Comparison of ENCODE assay signal across 8 cellular contexts in the genomic region with DNA sequence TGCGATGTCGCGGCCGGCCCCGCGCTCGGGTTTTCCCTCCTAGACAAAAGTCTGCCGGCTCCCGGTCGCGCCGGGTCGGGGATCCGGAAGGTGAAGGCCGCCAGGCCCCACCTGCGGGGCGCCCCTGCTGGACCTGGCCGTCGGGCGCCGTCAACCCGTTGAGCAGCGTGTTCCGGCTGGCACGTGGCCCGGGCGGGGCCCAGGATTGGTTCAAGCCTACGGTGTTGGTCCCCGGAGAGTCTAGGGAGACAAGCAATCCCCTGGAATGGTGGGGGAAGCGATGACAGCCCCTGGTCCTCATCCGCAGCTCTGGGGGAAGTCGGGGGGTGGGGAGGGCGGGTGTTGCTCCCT.
DNase-seq lines count a peak whose midpoint lies in the region; ATAC-seq and TF ChIP-seq lines count a peak whose summit lies in the region.
"Not testable (repeated sequence)": the region's sequence is repeated elsewhere in the genome, so short reads cannot be mapped to it uniquely, and the experiment has no call there.

No MANE protein-coding gene starts in this region.

- H3K9me3 ChIP-seq in left lung, thoracic aorta: not testable (repeated sequence)

- H3K36me3 ChIP-seq in GM23338 (ENCODE audit: insufficient read depth); left lung; thoracic aorta: not testable (repeated sequence)

- H3K4me3 Mint-ChIP-seq in GM23338; activated T-cell treated with anti-CD3 and anti-CD28 coated beads, Interleukin-2, amount 50 U/mL, for 72 hours: not testable (repeated sequence)

- H3K4me2 ChIP-seq in GM23338: not testable (repeated sequence)

- H3K4me1 ChIP-seq in GM23338 (ENCODE audit: insufficient read depth); left lung; thoracic aorta (ENCODE audit: control insufficient read depth in 1 of 2, low read depth in 2 of 2): not testable (repeated sequence)

- H3K27ac ChIP-seq in GM23338 (ENCODE audit: low read depth); left lung; thoracic aorta: not testable (repeated sequence)

- ATAC-seq in GM18517 (IDR thresholded peaks at IDR 0.05; ENCODE audit: unreplicated experiment): peak; percentile 69
- ATAC-seq in GM19452 (IDR thresholded peaks at IDR 0.05; ENCODE audit: unreplicated experiment): peak; percentile 79
- ATAC-seq in GM23338: peak; percentile 90
- peak; percentile 51 for ATAC-seq in HG03039 (IDR thresholded peaks at IDR 0.05; ENCODE audit: unreplicated experiment)
- ATAC-seq in HG03469 (IDR thresholded peaks at IDR 0.05; ENCODE audit: unreplicated experiment): peak; percentile 31
- peak; percentile 87 for ATAC-seq in activated T-cell treated with anti-CD3 and anti-CD28 coated beads, Interleukin-2, amount 50 U/mL, for 72 hours (replicated peaks in 1 of 2)
- ATAC-seq in left lung: peak; percentile 72
- ATAC-seq in thoracic aorta (ENCODE audit: insufficient number of reproducible peaks, low FRiP score, low read depth): peak; percentile 60

- not testable (repeated sequence) for H3K79me2 ChIP-seq in GM23338 (replicated peaks; ENCODE audit: insufficient read depth)

- not testable (repeated sequence) for H3K9me2 ChIP-seq in GM23338 (ENCODE audit: insufficient read depth)

- TF ChIP-seq CTCF in GM23338 (conservative IDR thresholded peaks at IDR 0.05; ENCODE audit: low read depth in 2 of 2); left lung (IDR thresholded peaks at IDR 0.05); thoracic aorta (IDR thresholded peaks at IDR 0.05): not testable (repeated sequence)

- not testable (repeated sequence) for H3K9me3 Mint-ChIP-seq in GM23338; activated T-cell treated with anti-CD3 and anti-CD28 coated beads, Interleukin-2, amount 50 U/mL, for 72 hours

- not testable (repeated sequence) for DNase-seq in GM23338 (ENCODE audit: low spot score); activated T-cell treated with anti-CD3 and anti-CD28 coated beads, Interleukin-2, amount 50 U/mL, for 72 hours; left lung; thoracic aorta (ENCODE audit: low spot score)

- not testable (repeated sequence) for H4K20me1 ChIP-seq in GM23338 (replicated peaks; ENCODE audit: insufficient read depth)

- H3K36me3 Mint-ChIP-seq in GM23338 (ENCODE audit: low read depth); activated T-cell treated with anti-CD3 and anti-CD28 coated beads, Interleukin-2, amount 50 U/mL, for 72 hours (ENCODE audit: insufficient read depth in 2 of 2): not testable (repeated sequence)

- H3K27me3 Mint-ChIP-seq in GM23338 (ENCODE audit: insufficient read depth, low read depth, poor library complexity); activated T-cell treated with anti-CD3 and anti-CD28 coated beads, Interleukin-2, amount 50 U/mL, for 72 hours (ENCODE audit: low read depth): not testable (repeated sequence)

- H3K4me1 Mint-ChIP-seq in GM23338; activated T-cell treated with anti-CD3 and anti-CD28 coated beads, Interleukin-2, amount 50 U/mL, for 72 hours (ENCODE audit: low read depth): not testable (repeated sequence)

- not testable (repeated sequence) for H3K4me3 ChIP-seq in GM23338, left lung, thoracic aorta

- H3F3A ChIP-seq in GM23338 (replicated peaks; ENCODE audit: low read depth): not testable (repeated sequence)

- H2AFZ ChIP-seq in GM23338: not testable (repeated sequence)

- H3K27me3 ChIP-seq in GM23338 (ENCODE audit: insufficient read depth); left lung; thoracic aorta (replicated peaks; ENCODE audit: insufficient read depth): not testable (repeated sequence)

- H3K27ac Mint-ChIP-seq in GM23338; activated T-cell treated with anti-CD3 and anti-CD28 coated beads, Interleukin-2, amount 50 U/mL, for 72 hours: not testable (repeated sequence)

- intact Hi-C loops in left lung (cut with DNase I): not testable (repeated sequence)

Comparison
In these comparisons a context has a peak if more than half of its experiments do, and no peak if none do; other contexts are left out.
1. ATAC-seq: peak in every context shown above with its lines; median percentile 90 in GM23338; 87 in activated T-cell treated with anti-CD3 and anti-CD28 coated beads, Interleukin-2, amount 50 U/mL, for 72 hours; 79 in GM19452; 72 in left lung; 69 in GM18517; 60 in thoracic aorta; 51 in HG03039; 31 in HG03469.